In genomic region chr12:110689601-110690430, GRCh38 we compare ENCODE assay signal across 8 cellular contexts. TPM values are rescaled to one million over a fixed set of nuclear protein-coding genes. Genes with fewer than 3 reads are reported as not detected.
A peak's percentile ranks its signal among the peaks of the same experiment; 100 is the strongest.
DNase-seq lines count a peak whose midpoint lies in the region; ATAC-seq and TF ChIP-seq lines count a peak whose summit lies in the region.

No MANE protein-coding gene starts in this region.

- intact Hi-C loops in activated CD4-positive, alpha-beta T cell treated with anti-CD3 and anti-CD28 coated beads for 36 hours (cut with DNase I, micrococcal nuclease) = loop anchor here (1.0 to 10.0 kb wide), 3 partner anchors 45 to 188 kb away; partner anchors contain the start of genes PPP1CC (in 1 of the 2), RAD9B (in 1 of the 2) and VPS29 (in 1 of the 2)

- POLR2A ChIA-PET in activated CD4-positive, alpha-beta T cell treated with anti-CD3 and anti-CD28 coated beads for 36 hours (lab: Charles Lee) = interaction anchor here (1.0 kb wide), 1 partner anchor 28 kb away, joined by 3 read pairs; no protein-coding TSS in a partner anchor

- H3K4me1 ChIP-seq in tibial nerve = peaks cover 0 to 20% (median 8%) of the 10 kb centered on the region in 4 donors

- ATAC-seq in GM18517 (IDR thresholded peaks at IDR 0.05; ENCODE audit: unreplicated experiment) (peak; percentile 43), HG03066 (IDR thresholded peaks at IDR 0.05; ENCODE audit: low read depth, unreplicated experiment) (peak; percentile 45), naive B cell (ENCODE audit: low read depth in 2 of 2) (peak; percentile 72 to 76), HG03469 (IDR thresholded peaks at IDR 0.05; ENCODE audit: unreplicated experiment) (no peak)
- ATAC-seq in activated CD4-positive, alpha-beta T cell treated with anti-CD3 and anti-CD28 coated beads for 36 hours = peak; percentile 78

- H3K36me3 Mint-ChIP-seq in activated CD4-positive, alpha-beta T cell treated with anti-CD3 and anti-CD28 coated beads for 36 hours (ENCODE audit: low read depth) = peaks cover 6% of the 10 kb centered on the region
- H3K36me3 Mint-ChIP-seq in naive B cell = peaks cover 33 to 36% of the 10 kb centered on the region in 2 donors

- peak; percentile 64 for DNase-seq in activated CD4-positive, alpha-beta T cell treated with anti-CD3 and anti-CD28 coated beads for 36 hours
- peak; percentile 18 for DNase-seq in effector CD4-positive, alpha-beta T cell
- DNase-seq in naive B cell (peak; percentile 67), tibial nerve (ENCODE audit: low spot score in 2 of 2) (peak in 1 of 2 donors; percentile 9), NCI-H524 (lab: John Stamatoyannopoulos, UW) (no peak)

- no peaks in the 10 kb centered on the region for H3K27me3 ChIP-seq in tibial nerve

- TF ChIP-seq POLR2A in tibial nerve (IDR thresholded peaks at IDR 0.05) = no peak

- H3K9me3 ChIP-seq in tibial nerve = peaks cover 0 to 2% (median 0%) of the 10 kb centered on the region in 4 donors

- peak overlapping the region; percentile 77 for H3K4me3 Mint-ChIP-seq in activated CD4-positive, alpha-beta T cell treated with anti-CD3 and anti-CD28 coated beads for 36 hours
- H3K4me3 Mint-ChIP-seq in naive B cell = peak overlapping the region; percentile 89 to 98 (median 96)

- no peaks in the 10 kb centered on the region for H3K9me3 Mint-ChIP-seq in activated CD4-positive, alpha-beta T cell treated with anti-CD3 and anti-CD28 coated beads for 36 hours (ENCODE audit: low read depth)
- H3K9me3 Mint-ChIP-seq in naive B cell = no peaks in the 10 kb centered on the region

- peak overlapping the region; percentile 51 to 83 (median 70) for H3K27ac ChIP-seq in tibial nerve

- WGBS in tibial nerve, 2 donors = 28 to 29% methylated on average over 15 to 20 of the region's 20 CpGs

- no peak for TF ChIP-seq EP300 in tibial nerve (IDR thresholded peaks at IDR 0.05)

- peaks cover 0 to 9% (median 0%) of the 10 kb centered on the region in 3 donors for H3K36me3 ChIP-seq in tibial nerve

- H3K4me1 Mint-ChIP-seq in activated CD4-positive, alpha-beta T cell treated with anti-CD3 and anti-CD28 coated beads for 36 hours = peaks cover 30% of the 10 kb centered on the region
- H3K4me1 Mint-ChIP-seq in naive B cell = peaks cover 59 to 74% (median 66%) of the 10 kb centered on the region in 3 donors

- TF ChIP-seq CTCF in tibial nerve (IDR thresholded peaks at IDR 0.05) = no peak

- no peaks in the 10 kb centered on the region for H3K27me3 Mint-ChIP-seq in activated CD4-positive, alpha-beta T cell treated with anti-CD3 and anti-CD28 coated beads for 36 hours
- no peaks in the 10 kb centered on the region for H3K27me3 Mint-ChIP-seq in naive B cell

- CTCF ChIA-PET in activated CD4-positive, alpha-beta T cell treated with anti-CD3 and anti-CD28 coated beads for 36 hours (lab: Charles Lee) = interaction anchor here (0.6 to 1.3 kb wide), 6 partner anchors 8 to 222 kb away, joined by 3 to 4 read pairs (median 3); partner anchors contain the start of genes RAD9B and TCTN1

- peak overlapping the region; percentile 56 to 78 (median 62) for H3K4me3 ChIP-seq in tibial nerve

- H3K27ac Mint-ChIP-seq in activated CD4-positive, alpha-beta T cell treated with anti-CD3 and anti-CD28 coated beads for 36 hours = peak overlapping the region; percentile 89
- H3K27ac Mint-ChIP-seq in naive B cell = peak overlapping the region; percentile 88 to 98 (median 95)

RNA-seq across cellular contexts. Expression of gene HVCN1, which starts 0.9 kb away (rescaled TPM):
- 1 to 10 TPM; 4.4 to 4.7 TPM for total RNA-seq in activated CD4-positive, alpha-beta T cell treated with anti-CD3 and anti-CD28 coated beads for 36 hours
- 100 to 1,000 TPM; 654 to 887 (median 845) TPM for polyA plus RNA-seq in naive B cell (ENCODE audit: low read depth in 6 of 6)
- total RNA-seq in tibial nerve = 10 to 100 TPM in 2 of 4 donors, 1 to 10 TPM in 2; 4.5 to 13.8 (median 9.6) TPM

RNA-seq across cellular contexts. Expression of gene PPP1CC, which starts 52.9 kb away (rescaled TPM):
- total RNA-seq in activated CD4-positive, alpha-beta T cell treated with anti-CD3 and anti-CD28 coated beads for 36 hours = 100 to 1,000 TPM; 201 to 283 TPM
- 100 to 1,000 TPM; 198 to 315 (median 216) TPM for polyA plus RNA-seq in naive B cell (ENCODE audit: low read depth in 6 of 6)
- 10 to 100 TPM; 74.5 to 96.4 (median 83.9) TPM for total RNA-seq in tibial nerve

Comparison
In these comparisons a context has a peak if more than half of its experiments do, and no peak if none do; other contexts are left out.
1. DNase-seq: peak in activated CD4-positive, alpha-beta T cell treated with anti-CD3 and anti-CD28 coated beads for 36 hours (single experiment), effector CD4-positive, alpha-beta T cell (single experiment) and naive B cell (single experiment); none in NCI-H524 (0 of 2).